Comparison of ENCODE assay signal across 8 cellular contexts in genomic region chr1:216531308-216532239, GRCh38.
DNase-seq lines count a peak whose midpoint lies in the region; ATAC-seq and TF ChIP-seq lines count a peak whose summit lies in the region.

No MANE protein-coding gene starts in this region.

- H3K4me1 Mint-ChIP-seq in stimulated activated naive CD8-positive, alpha-beta T cell treated with anti-CD3 and anti-CD28 coated beads, Interleukin-15, Interleukin-2, amounts not matched to agents 100 ng/mL and 50 ng/mL, for 24 hours (ENCODE audit: low read depth) = no peaks in the 10 kb centered on the region

- no peaks in the 10 kb centered on the region for H4K20me1 ChIP-seq in smooth muscle cell (ENCODE audit: low read depth)

- intact Hi-C loops in heart right ventricle (cut with DNase I) = no loop called here

- H3K4me2 ChIP-seq in smooth muscle cell = peak overlapping the region; percentile 74

- DNase-seq in stimulated activated naive CD8-positive, alpha-beta T cell treated with anti-CD3 and anti-CD28 coated beads, Interleukin-15, Interleukin-2, amounts not matched to agents 100 U/mL and 50 U/mL, for 24 hours = no peak
- no peak for DNase-seq in RWPE2 (ENCODE audit: low spot score)
- DNase-seq in heart right ventricle = no peak
- no peak for DNase-seq in smooth muscle cell (lab: John Stamatoyannopoulos, UW; ENCODE audit: unreplicated experiment)
- DNase-seq in UCSD-AML1 (lab: John Stamatoyannopoulos, UW; ENCODE audit: unreplicated experiment) = no peak
- no peak for DNase-seq in mucosa of gallbladder (ENCODE audit: low spot score)

- peak overlapping the region; percentile 60 for H3K4me3 Mint-ChIP-seq in stimulated activated naive CD8-positive, alpha-beta T cell treated with anti-CD3 and anti-CD28 coated beads, Interleukin-15, Interleukin-2, amounts not matched to agents 100 ng/mL and 50 ng/mL, for 24 hours

- no peaks in the 10 kb centered on the region for H3K36me3 ChIP-seq in RWPE2 (ENCODE audit: low read depth)
- H3K36me3 ChIP-seq in heart right ventricle = no peaks in the 10 kb centered on the region
- H3K36me3 ChIP-seq in smooth muscle cell (ENCODE audit: low read depth) = no peaks in the 10 kb centered on the region

- no peak for ATAC-seq in stimulated activated naive CD8-positive, alpha-beta T cell treated with anti-CD3 and anti-CD28 coated beads, Interleukin-15, Interleukin-2, amounts not matched to agents 100 U/mL and 50 U/mL, for 24 hours
- peak; percentile 42 for ATAC-seq in HG03159 (IDR thresholded peaks at IDR 0.05; ENCODE audit: unreplicated experiment)
- peak; percentile 41 for ATAC-seq in RWPE2 (ENCODE audit: low read depth)
- peak in 4 of 8 donors; percentile 25 to 56 (median 39) for ATAC-seq in heart right ventricle

- H3K27me3 Mint-ChIP-seq in stimulated activated naive CD8-positive, alpha-beta T cell treated with anti-CD3 and anti-CD28 coated beads, Interleukin-15, Interleukin-2, amounts not matched to agents 100 ng/mL and 50 ng/mL, for 24 hours = no peaks in the 10 kb centered on the region

- H3K27ac ChIP-seq in RWPE2 (ENCODE audit: poor library complexity, severe bottlenecking) = no peak overlapping the region
- peak overlapping the region in 2 of 10 donors; percentile 49 to 61 for H3K27ac ChIP-seq in heart right ventricle
- no peak overlapping the region for H3K27ac ChIP-seq in smooth muscle cell (ENCODE audit: low read depth)

- no peaks in the 10 kb centered on the region for H3F3A ChIP-seq in smooth muscle cell (ENCODE audit: low read depth)

- no peaks in the 10 kb centered on the region for H3K4me1 ChIP-seq in RWPE2 (ENCODE audit: insufficient read depth, poor library complexity, severe bottlenecking)
- H3K4me1 ChIP-seq in heart right ventricle = peaks cover 0 to 14% (median 0%) of the 10 kb centered on the region in 9 donors
- H3K4me1 ChIP-seq in smooth muscle cell (ENCODE audit: low read depth) = no peaks in the 10 kb centered on the region

- H3K27me3 ChIP-seq in RWPE2 (ENCODE audit: insufficient read depth, poor library complexity, severe bottlenecking) (no peaks in the 10 kb centered on the region), heart right ventricle (no peaks in the 10 kb centered on the region), smooth muscle cell (ENCODE audit: low read depth) (no peaks in the 10 kb centered on the region)

- no peaks in the 10 kb centered on the region for H3K79me2 ChIP-seq in smooth muscle cell (ENCODE audit: low read depth)

- H2AFZ ChIP-seq in smooth muscle cell (ENCODE audit: low read depth) = peak overlapping the region; percentile 82

- peaks cover 12% of the 10 kb centered on the region for H3K9me3 Mint-ChIP-seq in stimulated activated naive CD8-positive, alpha-beta T cell treated with anti-CD3 and anti-CD28 coated beads, Interleukin-15, Interleukin-2, amounts not matched to agents 100 ng/mL and 50 ng/mL, for 24 hours

- TF ChIP-seq CTCF in RWPE2 (IDR thresholded peaks at IDR 0.05; ENCODE audit: poor library complexity, severe bottlenecking) (no peak), heart right ventricle (IDR thresholded peaks at IDR 0.05) (no peak), smooth muscle cell (IDR thresholded peaks at IDR 0.05; ENCODE audit: borderline replicate concordance, insufficient read depth, poor library complexity, severe bottlenecking) (no peak)

- WGBS in heart right ventricle, 2 donors = 20 to 25% methylated on average over 12 of the region's 12 CpGs
- 69% methylated on average over 12 of the region's 12 CpGs for WGBS in smooth muscle cell (ENCODE audit: low lambda C conversion rate)

- no peaks in the 10 kb centered on the region for H3K36me3 Mint-ChIP-seq in stimulated activated naive CD8-positive, alpha-beta T cell treated with anti-CD3 and anti-CD28 coated beads, Interleukin-15, Interleukin-2, amounts not matched to agents 100 ng/mL and 50 ng/mL, for 24 hours (ENCODE audit: low read depth)

- H3K27ac Mint-ChIP-seq in stimulated activated naive CD8-positive, alpha-beta T cell treated with anti-CD3 and anti-CD28 coated beads, Interleukin-15, Interleukin-2, amounts not matched to agents 100 ng/mL and 50 ng/mL, for 24 hours = peak overlapping the region; percentile 10

- H3K4me3 ChIP-seq in RWPE2 (ENCODE audit: severe bottlenecking) = peak overlapping the region; percentile 24
- H3K4me3 ChIP-seq in heart right ventricle = peak overlapping the region in 9 of 10 donors; percentile 8 to 54 (median 50)
- H3K4me3 ChIP-seq in smooth muscle cell = peak overlapping the region; percentile 37

- no peak overlapping the region for H3K9ac ChIP-seq in smooth muscle cell (ENCODE audit: low read depth)

- H3K9me3 ChIP-seq in RWPE2 (ENCODE audit: severe bottlenecking) (no peaks in the 10 kb centered on the region), heart right ventricle (no peaks in the 10 kb centered on the region), smooth muscle cell (replicated peaks; ENCODE audit: low read depth) (no peaks in the 10 kb centered on the region)
